In genomic region chr6:32271427-32271826, GRCh38 we compare ENCODE assay signal across 15 cellular contexts. TPM values are rescaled to one million over a fixed set of nuclear protein-coding genes. Genes with fewer than 3 reads are reported as not detected.
A peak's percentile ranks its signal among the peaks of the same experiment; 100 is the strongest.
DNase-seq lines count a peak whose midpoint lies in the region; ATAC-seq and TF ChIP-seq lines count a peak whose summit lies in the region.
"Had no signal": no experiment of that assay in that cellular context is flagged by ENCODE, and none has a peak within 500 bp of the region (broad histone marks: within the 10 kb centered on the region; RNA-seq: fewer than 3 reads in every experiment).

No MANE protein-coding gene starts in this region.

- no peak for DNase-seq in stimulated activated naive CD8-positive, alpha-beta T cell treated with anti-CD3 and anti-CD28 coated beads, Interleukin-15, amount 100 ng/mL, for 72 hours
- DNase-seq in NOMO-1 treated with DMSO at 0.1 percent for 48 hours (lab: John Stamatoyannopoulos, UW; ENCODE audit: unreplicated experiment): peak; percentile 90
- DNase-seq in central memory CD4-positive, alpha-beta T cell: peak; percentile 14
- DNase-seq in stimulated activated naive B cell treated with anti-CD40 and anti-IgM and Interleukin-4, amounts not matched to agents 10 μg/mL and 1 μg/mL and 100 μg/mL, for 72 hours: no peak
- DNase-seq in KG1 (lab: John Stamatoyannopoulos, UW): no peak
- DNase-seq in type B pancreatic cell (ENCODE audit: extremely low spot score, unreplicated experiment): no peak
- DNase-seq in C1 segment of cervical spinal cord (lab: John Stamatoyannopoulos, UW): no peak
- DNase-seq: activated CD8-positive, alpha-beta memory T cell treated with anti-CD3 and anti-CD28 coated beads, Interleukin-2, amount 50 U/mL, for 4 hours; DMS53; NCI-H1417; NCI-H226; right lobe of liver; stimulated activated CD4-positive, alpha-beta T cell treated with anti-CD3 and anti-CD28 coated beads, Interleukin-4, amount 100 ng/mL, for 1 hour had no signal

- no peaks in the 10 kb centered on the region for H3K9me3 Mint-ChIP-seq in stimulated activated naive CD8-positive, alpha-beta T cell treated with anti-CD3 and anti-CD28 coated beads, Interleukin-15, Interleukin-2, amounts not matched to agents 100 ng/mL and 50 ng/mL, for 24 hours
- H3K9me3 Mint-ChIP-seq in stimulated activated naive CD8-positive, alpha-beta T cell treated with anti-CD3 and anti-CD28 coated beads, Interleukin-15, amount 100 ng/mL, for 72 hours: no peaks in the 10 kb centered on the region
- H3K9me3 Mint-ChIP-seq in stimulated activated naive B cell treated with anti-CD40 and anti-IgM and Interleukin-4, amounts not matched to agents 10 μg/mL and 1 μg/mL and 100 μg/mL, for 72 hours: peaks cover 3 to 4% of the 10 kb centered on the region in 2 donors
- no peaks in the 10 kb centered on the region for H3K9me3 Mint-ChIP-seq in type B pancreatic cell

- no peak for TF ChIP-seq CTCF in type B pancreatic cell (conservative IDR thresholded peaks at IDR 0.05)

- peaks cover 38% of the 10 kb centered on the region for H3K4me1 Mint-ChIP-seq in stimulated activated naive CD8-positive, alpha-beta T cell treated with anti-CD3 and anti-CD28 coated beads, Interleukin-15, Interleukin-2, amounts not matched to agents 100 ng/mL and 50 ng/mL, for 24 hours (ENCODE audit: low read depth)
- H3K4me1 Mint-ChIP-seq in stimulated activated naive CD8-positive, alpha-beta T cell treated with anti-CD3 and anti-CD28 coated beads, Interleukin-15, amount 100 ng/mL, for 72 hours: peaks cover 32% of the 10 kb centered on the region
- H3K4me1 Mint-ChIP-seq in stimulated activated naive B cell treated with anti-CD40 and anti-IgM and Interleukin-4, amounts not matched to agents 10 μg/mL and 1 μg/mL and 100 μg/mL, for 72 hours: peaks cover 34 to 63% of the 10 kb centered on the region in 2 donors
- no peaks in the 10 kb centered on the region for H3K4me1 Mint-ChIP-seq in type B pancreatic cell (ENCODE audit: unreplicated experiment)

- peaks cover 5% of the 10 kb centered on the region for H3K27me3 Mint-ChIP-seq in stimulated activated naive CD8-positive, alpha-beta T cell treated with anti-CD3 and anti-CD28 coated beads, Interleukin-15, Interleukin-2, amounts not matched to agents 100 ng/mL and 50 ng/mL, for 24 hours
- H3K27me3 Mint-ChIP-seq in stimulated activated naive CD8-positive, alpha-beta T cell treated with anti-CD3 and anti-CD28 coated beads, Interleukin-15, amount 100 ng/mL, for 72 hours: no peaks in the 10 kb centered on the region
- H3K27me3 Mint-ChIP-seq in stimulated activated naive B cell treated with anti-CD40 and anti-IgM and Interleukin-4, amounts not matched to agents 10 μg/mL and 1 μg/mL and 100 μg/mL, for 72 hours: no peaks in the 10 kb centered on the region
- H3K27me3 Mint-ChIP-seq in type B pancreatic cell: peaks cover 3% of the 10 kb centered on the region

- no peak for ATAC-seq in stimulated activated naive CD8-positive, alpha-beta T cell treated with anti-CD3 and anti-CD28 coated beads, Interleukin-15, amount 100 ng/mL, for 72 hours
- ATAC-seq in stimulated activated naive B cell treated with anti-CD40 and anti-IgM and Interleukin-4, amounts not matched to agents 10 μg/mL and 1 μg/mL and 100 μg/mL, for 72 hours (replicated peaks): peak; percentile 68 to 75
- ATAC-seq: right lobe of liver, SK-N-SH treated with all-trans-retinoic acid at 6 μM for 48 hours had no signal

- peak overlapping the region; percentile 66 for H3K27ac Mint-ChIP-seq in stimulated activated naive CD8-positive, alpha-beta T cell treated with anti-CD3 and anti-CD28 coated beads, Interleukin-15, Interleukin-2, amounts not matched to agents 100 ng/mL and 50 ng/mL, for 24 hours
- peak overlapping the region in 1 of 2 donors; percentile 17 for H3K27ac Mint-ChIP-seq in stimulated activated naive CD8-positive, alpha-beta T cell treated with anti-CD3 and anti-CD28 coated beads, Interleukin-15, amount 100 ng/mL, for 72 hours
- H3K27ac Mint-ChIP-seq in stimulated activated naive B cell treated with anti-CD40 and anti-IgM and Interleukin-4, amounts not matched to agents 10 μg/mL and 1 μg/mL and 100 μg/mL, for 72 hours: peak overlapping the region; percentile 10
- no peak overlapping the region for H3K27ac Mint-ChIP-seq in type B pancreatic cell

- H3K4me3 Mint-ChIP-seq in stimulated activated naive CD8-positive, alpha-beta T cell treated with anti-CD3 and anti-CD28 coated beads, Interleukin-15, Interleukin-2, amounts not matched to agents 100 ng/mL and 50 ng/mL, for 24 hours: peak overlapping the region; percentile 14
- H3K4me3 Mint-ChIP-seq in stimulated activated naive CD8-positive, alpha-beta T cell treated with anti-CD3 and anti-CD28 coated beads, Interleukin-15, amount 100 ng/mL, for 72 hours: no peak overlapping the region
- peak overlapping the region; percentile 18 to 21 for H3K4me3 Mint-ChIP-seq in stimulated activated naive B cell treated with anti-CD40 and anti-IgM and Interleukin-4, amounts not matched to agents 10 μg/mL and 1 μg/mL and 100 μg/mL, for 72 hours
- no peak overlapping the region for H3K4me3 Mint-ChIP-seq in type B pancreatic cell

- no peaks in the 10 kb centered on the region for H3K36me3 Mint-ChIP-seq in stimulated activated naive CD8-positive, alpha-beta T cell treated with anti-CD3 and anti-CD28 coated beads, Interleukin-15, Interleukin-2, amounts not matched to agents 100 ng/mL and 50 ng/mL, for 24 hours (ENCODE audit: low read depth)
- peaks cover 0 to 5% of the 10 kb centered on the region in 2 donors for H3K36me3 Mint-ChIP-seq in stimulated activated naive B cell treated with anti-CD40 and anti-IgM and Interleukin-4, amounts not matched to agents 10 μg/mL and 1 μg/mL and 100 μg/mL, for 72 hours
- H3K36me3 Mint-ChIP-seq in type B pancreatic cell: no peaks in the 10 kb centered on the region

RNA-seq across cellular contexts. Expression of gene NOTCH4, which starts 47.6 kb away (rescaled TPM):
- 1.5 and 1.9 TPM in 2 replicates for total RNA-seq in type B pancreatic cell (ENCODE audit: low replicate concordance)

Comparison
In these comparisons a context has a peak if more than half of its experiments do, and no peak if none do; other contexts are left out.
1. H3K4me3 Mint-ChIP-seq: peak in stimulated activated naive CD8-positive, alpha-beta T cell treated with anti-CD3 and anti-CD28 coated beads, Interleukin-15, Interleukin-2, amounts not matched to agents 100 ng/mL and 50 ng/mL, for 24 hours (single experiment) and stimulated activated naive B cell treated with anti-CD40 and anti-IgM and Interleukin-4, amounts not matched to agents 10 μg/mL and 1 μg/mL and 100 μg/mL, for 72 hours (2 of 2); none in stimulated activated naive CD8-positive, alpha-beta T cell treated with anti-CD3 and anti-CD28 coated beads, Interleukin-15, amount 100 ng/mL, for 72 hours (0 of 2) and type B pancreatic cell (single experiment).
2. DNase-seq: peak in NOMO-1 treated with DMSO at 0.1 percent for 48 hours (single experiment) and central memory CD4-positive, alpha-beta T cell (single experiment); none in stimulated activated naive CD8-positive, alpha-beta T cell treated with anti-CD3 and anti-CD28 coated beads, Interleukin-15, amount 100 ng/mL, for 72 hours (0 of 2), stimulated activated naive B cell treated with anti-CD40 and anti-IgM and Interleukin-4, amounts not matched to agents 10 μg/mL and 1 μg/mL and 100 μg/mL, for 72 hours (single experiment), KG1 (single experiment), type B pancreatic cell (single experiment) and C1 segment of cervical spinal cord (0 of 14).